ENCODE assay signal across 8 cellular contexts in genomic region chr3:122560680-122561079, GRCh38. TPM values are rescaled to one million over a fixed set of nuclear protein-coding genes. Genes with fewer than 3 reads are reported as not detected.
DNase-seq lines count a peak whose midpoint lies in the region; ATAC-seq and TF ChIP-seq lines count a peak whose summit lies in the region.

No MANE protein-coding gene starts in this region.

- H3K27ac ChIP-seq in left ventricle myocardium inferior (replicated peaks) (no peak overlapping the region), right cardiac atrium (ENCODE audit: low read length) (no peak overlapping the region)

- H3K27me3 Mint-ChIP-seq in activated naive CD8-positive, alpha-beta T cell: no peaks in the 10 kb centered on the region

- DNase-seq in left ventricle myocardium inferior (no peak), right cardiac atrium (no peak), Kasumi-1 (lab: John Stamatoyannopoulos, UW) (peak; percentile 71 to 76), SHP77 (lab: John Stamatoyannopoulos, UW) (peak; percentile 52 to 66), inferior parietal cortex (ENCODE audit: extremely low spot score) (peak; percentile 66), GOT3 (lab: John Stamatoyannopoulos, UW) (no peak)
- peak; percentile 34 to 71 for DNase-seq in stimulated activated CD4-positive, alpha-beta T cell treated with anti-CD3 and anti-CD28 coated beads, Interleukin-2, amount 100 ng/mL, for 24 hours

- WGBS in right cardiac atrium: 87% methylated on average over 1 of the region's 1 CpG

- H3K4me1 ChIP-seq in left ventricle myocardium inferior: peaks cover 51% of the 10 kb centered on the region
- peaks cover 2% of the 10 kb centered on the region for H3K4me1 ChIP-seq in right cardiac atrium (ENCODE audit: control insufficient read depth, insufficient read depth, low read length)

- H3K4me1 Mint-ChIP-seq in activated naive CD8-positive, alpha-beta T cell (ENCODE audit: low read depth): peaks cover 43% of the 10 kb centered on the region

- H3K27me3 ChIP-seq in left ventricle myocardium inferior (ENCODE audit: low read depth): no peaks in the 10 kb centered on the region
- H3K27me3 ChIP-seq in right cardiac atrium (ENCODE audit: control insufficient read depth, insufficient read depth): no peaks in the 10 kb centered on the region

- intact Hi-C loops in left ventricle myocardium inferior (cut with micrococcal nuclease) (loop anchor here (5.0 kb wide), 1 partner anchor 117 kb away; no protein-coding TSS in a partner anchor), right cardiac atrium (cut with DNase I) (loop anchor here in 3 of 4 donors (2.0 to 10.0 kb wide), 2 partner anchors 114 to 118 kb away; no protein-coding TSS in a partner anchor)

- H3K4me3 Mint-ChIP-seq in activated naive CD8-positive, alpha-beta T cell: peak overlapping the region; percentile 2

- no peaks in the 10 kb centered on the region for H3K9me3 Mint-ChIP-seq in activated naive CD8-positive, alpha-beta T cell (ENCODE audit: low read depth)

- H3K9me3 ChIP-seq in left ventricle myocardium inferior (replicated peaks) (no peaks in the 10 kb centered on the region), right cardiac atrium (ENCODE audit: control insufficient read depth, low read length) (no peaks in the 10 kb centered on the region)

- peaks cover 40% of the 10 kb centered on the region for H3K36me3 ChIP-seq in left ventricle myocardium inferior

- H3K4me3 ChIP-seq in left ventricle myocardium inferior (no peak overlapping the region), right cardiac atrium (ENCODE audit: low read length) (no peak overlapping the region)

- H3K27ac Mint-ChIP-seq in activated naive CD8-positive, alpha-beta T cell: peak overlapping the region; percentile 80

- H3K36me3 Mint-ChIP-seq in activated naive CD8-positive, alpha-beta T cell: peaks cover 13% of the 10 kb centered on the region

- TF ChIP-seq CTCF in left ventricle myocardium inferior (IDR thresholded peaks at IDR 0.05; ENCODE audit: borderline replicate concordance): peak; percentile 60

- no peak for ATAC-seq in right cardiac atrium

RNA-seq across cellular contexts. Expression of gene PARP9, which starts 3.4 kb away (rescaled TPM):
- total RNA-seq in left ventricle myocardium inferior (12.6 TPM), right cardiac atrium (10 to 100 TPM; 12.6 to 24.5 (median 14.4) TPM)
- polyA plus RNA-seq in right cardiac atrium: 9.2 TPM

RNA-seq across cellular contexts. Expression of gene DTX3L, which starts 3.5 kb away (rescaled TPM):
- total RNA-seq in left ventricle myocardium inferior (13.6 TPM), right cardiac atrium (10 to 100 TPM; 12.1 to 24.1 (median 13.6) TPM)
- polyA plus RNA-seq in right cardiac atrium: 5.2 TPM

RNA-seq across cellular contexts. Expression of gene PARP15, which starts 16.8 kb away (rescaled TPM):
- 0.80 TPM for total RNA-seq in left ventricle myocardium inferior
- 1 to 10 TPM in 1 of 4 donors, under 1 TPM in 3; 0.82 to 1.6 (median 0.93) TPM for total RNA-seq in right cardiac atrium
- 0.95 TPM for polyA plus RNA-seq in right cardiac atrium

RNA-seq across cellular contexts. Expression of gene KPNA1, which starts 45.9 kb away (rescaled TPM):
- total RNA-seq in left ventricle myocardium inferior (64.9 TPM), right cardiac atrium (10 to 100 TPM; 50.1 to 66.9 (median 51.8) TPM)
- 12.7 TPM for polyA plus RNA-seq in right cardiac atrium

Comparison
In these comparisons a context has a peak if more than half of its experiments do, and no peak if none do; other contexts are left out.
1. DNase-seq: peak in Kasumi-1 (2 of 2), SHP77 (2 of 2), inferior parietal cortex (single experiment) and stimulated activated CD4-positive, alpha-beta T cell treated with anti-CD3 and anti-CD28 coated beads, Interleukin-2, amount 100 ng/mL, for 24 hours (2 of 2); none in left ventricle myocardium inferior (single experiment), right cardiac atrium (0 of 3) and GOT3 (single experiment).